ENCODE assay signal across 8 cellular contexts in genomic region chr16:87924041-87924851, GRCh38.
DNase-seq lines count a peak whose midpoint lies in the region; ATAC-seq and TF ChIP-seq lines count a peak whose summit lies in the region.
"Had no signal": no experiment of that assay in that cellular context is flagged by ENCODE, and none has a peak within 500 bp of the region (broad histone marks: within the 10 kb centered on the region; RNA-seq: fewer than 3 reads in every experiment).

No MANE protein-coding gene starts in this region.

- DNase-seq in SHP77 (lab: John Stamatoyannopoulos, UW) (peak; percentile 86 to 89), NCI-H1048 (lab: John Stamatoyannopoulos, UW) (no peak)
- no peak for DNase-seq in stimulated activated naive CD4-positive, alpha-beta T cell treated with Interleukin-2 at 50 U/mL for 16 hours (lab: John Stamatoyannopoulos, UW)
- DNase-seq: activated CD4-positive, CD25-positive, alpha-beta regulatory T cell had no signal

- H3K4me3 Mint-ChIP-seq in stimulated activated memory B cell treated with anti-CD40 and anti-IgM and Interleukin-4, amounts not matched to agents 10 μg/mL and 1 μg/mL and 100 μg/mL, for 72 hours: peak overlapping the region; percentile 45

- H3K27me3 Mint-ChIP-seq in stimulated activated memory B cell treated with anti-CD40 and anti-IgM and Interleukin-4, amounts not matched to agents 10 μg/mL and 1 μg/mL and 100 μg/mL, for 72 hours: no peaks in the 10 kb centered on the region

- no peaks in the 10 kb centered on the region for H3K9me3 Mint-ChIP-seq in stimulated activated memory B cell treated with anti-CD40 and anti-IgM and Interleukin-4, amounts not matched to agents 10 μg/mL and 1 μg/mL and 100 μg/mL, for 72 hours

- H3K27ac Mint-ChIP-seq in stimulated activated memory B cell treated with anti-CD40 and anti-IgM and Interleukin-4, amounts not matched to agents 10 μg/mL and 1 μg/mL and 100 μg/mL, for 72 hours: peak overlapping the region; percentile 84

- peak; percentile 69 for ATAC-seq in HG03558 (IDR thresholded peaks at IDR 0.05; ENCODE audit: extremely low read depth, unreplicated experiment)
- peak; percentile 93 for ATAC-seq in stimulated activated memory B cell treated with anti-CD40 and anti-IgM and Interleukin-4, amounts not matched to agents 10 μg/mL and 1 μg/mL and 100 μg/mL, for 72 hours
- no peak for ATAC-seq in GM18873 (IDR thresholded peaks at IDR 0.05; ENCODE audit: low FRiP score, unreplicated experiment)

- H3K36me3 Mint-ChIP-seq in stimulated activated memory B cell treated with anti-CD40 and anti-IgM and Interleukin-4, amounts not matched to agents 10 μg/mL and 1 μg/mL and 100 μg/mL, for 72 hours: no peaks in the 10 kb centered on the region

- peak; percentile 32 for TF ChIP-seq POLR2A in GM19193 (IDR thresholded peaks at IDR 0.05; ENCODE audit: extremely low read depth, insufficient read depth, insufficient read length)

- peaks cover 47% of the 10 kb centered on the region for H3K4me1 Mint-ChIP-seq in stimulated activated memory B cell treated with anti-CD40 and anti-IgM and Interleukin-4, amounts not matched to agents 10 μg/mL and 1 μg/mL and 100 μg/mL, for 72 hours

Comparison
In these comparisons a context has a peak if more than half of its experiments do, and no peak if none do; other contexts are left out.
1. DNase-seq: peak in SHP77 (2 of 2); none in stimulated activated naive CD4-positive, alpha-beta T cell treated with Interleukin-2 at 50 U/mL for 16 hours (single experiment) and NCI-H1048 (single experiment).